In the genomic region with DNA sequence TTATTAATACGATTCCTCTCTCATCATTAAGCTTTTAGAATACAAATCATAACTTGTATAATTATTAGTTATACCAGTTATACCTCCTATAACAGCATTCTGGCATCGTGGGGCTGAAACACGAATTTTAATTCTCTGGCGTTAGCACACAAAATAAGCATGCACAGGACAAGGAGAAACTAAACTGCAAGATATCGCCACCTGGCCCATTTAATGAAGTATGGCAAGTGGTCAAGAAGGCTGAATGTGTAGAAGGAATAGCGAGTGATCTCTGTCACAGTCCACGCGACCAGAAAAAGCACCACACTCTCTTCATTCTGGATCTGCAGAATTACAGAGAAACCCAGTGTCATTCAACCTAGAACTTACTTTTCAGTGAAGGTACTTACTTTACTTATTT, we compare ENCODE assay signal across 9 cellular contexts. TPM values are rescaled to one million over a fixed set of nuclear protein-coding genes. Genes with fewer than 3 reads are reported as not detected.
DNase-seq lines count a peak whose midpoint lies in the region; ATAC-seq, FAIRE-seq and TF ChIP-seq lines count a peak whose summit lies in the region.
"Had no signal": no experiment of that assay in that cellular context is flagged by ENCODE, and none has a peak within 500 bp of the region (broad histone marks: within the 10 kb centered on the region; RNA-seq: fewer than 3 reads in every experiment).

No MANE protein-coding gene starts in this region.

- H3K36me3 ChIP-seq in K562 (ENCODE audit: control insufficient read depth, insufficient read depth, low read length) (no peaks in the 10 kb centered on the region), neural cell (ENCODE audit: insufficient read depth, low read length) (no peaks in the 10 kb centered on the region)

- TF ChIP-seq POLR2A in K562 (conservative IDR thresholded peaks at IDR 0.05) = no peak

- H3K4me3 ChIP-seq in K562 (no peak overlapping the region), neural cell (ENCODE audit: low read length) (no peak overlapping the region)

- H3K4me1 ChIP-seq in K562 (replicated peaks in 1 of 2; ENCODE audit: control insufficient read depth in 2 of 2, insufficient read depth in 2 of 2, low read length in 2 of 2) = peaks cover 2 to 6% of the 10 kb centered on the region in 2 experiments; a peak in 2 of 5 replicates

- TF ChIP-seq RAD21 in K562 (CRISPR knock-in tag; conservative IDR thresholded peaks at IDR 0.05 in 1 of 2, IDR thresholded peaks at IDR 0.05 in 1 of 2) = peak; percentile 77 to 88
- TF ChIP-seq RAD21 in neural cell (conservative IDR thresholded peaks at IDR 0.05) = peak; percentile 51

- TF ChIP-seq EP300 in K562 (IDR thresholded peaks at IDR 0.05; ENCODE audit: low read length) (no peak), neural cell (conservative IDR thresholded peaks at IDR 0.05; ENCODE audit: poor library complexity, severe bottlenecking) (no peak)

- peak; percentile 56 for TF ChIP-seq CTCF in GM12872 (IDR thresholded peaks at IDR 0.05; ENCODE audit: insufficient read depth, low read depth, low read length)
- TF ChIP-seq CTCF in K562 (IDR thresholded peaks at IDR 0.05 in 2 of 3, conservative IDR thresholded peaks at IDR 0.05 in 1 of 3; ENCODE audit: insufficient read depth in 2 of 3, low read depth in 1 of 3, low read length in 3 of 3) = peak; percentile 49 to 63 (median 61)
- TF ChIP-seq CTCF in neural cell (IDR thresholded peaks at IDR 0.05; ENCODE audit: poor library complexity, severe bottlenecking) = peak; percentile 52

- DNase-seq in LHCN-M2 (ENCODE audit: low read depth) = peak; percentile 51
- peak; percentile 19 to 69 (median 39) for DNase-seq in K562 (ENCODE audit: extremely low read depth in 1 of 4, low spot score in 3 of 4)
- no peak for DNase-seq in central memory CD4-positive, alpha-beta T cell
- no peak for DNase-seq in activated CD4-positive, alpha-beta T cell treated with anti-CD3 and anti-CD28 coated beads, Interleukin-2, amount 50 U/mL, for 1 hour
- no peak for DNase-seq in NCI-H1694 treated with DMSO at 0.1 percent for 48 hours (lab: John Stamatoyannopoulos, UW)
- DNase-seq: activated CD4-positive, alpha-beta T cell treated with anti-CD3 and anti-CD28 coated beads for 1 hour; hippocampal formation had no signal

- no peaks in the 10 kb centered on the region for H3K9me2 ChIP-seq in neural cell (ENCODE audit: insufficient read depth, low read length)

- BruUV-seq in K562 (replicated peaks; lab: Mats Ljungman, UMichigan) = no TSS peak

- in situ Hi-C loops in K562 (cut with MboI) = no loop called here

- H2AFZ ChIP-seq in K562 (ENCODE audit: low read depth, low read length) (no peak overlapping the region; the same call in 1 of the 2 replicates), neural cell (ENCODE audit: low read depth, low read length) (no peak overlapping the region)

- H3K9me3 ChIP-seq in K562 (replicated peaks; ENCODE audit: control insufficient read depth, insufficient read depth, low read depth, low read length) (no peaks in the 10 kb centered on the region), neural cell (ENCODE audit: low read length) (no peaks in the 10 kb centered on the region)

- FAIRE-seq in K562 (lab: Jason Lieb, UNC) = peak; percentile 83

- WGBS in K562 (ENCODE audit: insufficient coverage, low coverage, missing lambda C conversion rate) = 25% methylated on average over 8 of the region's 8 CpGs

- peak; percentile 97 for ATAC-seq in K562

- H3K9me1 ChIP-seq in K562 (ENCODE audit: control insufficient read depth, insufficient read depth, low read length) = no peaks in the 10 kb centered on the region

- CTCF ChIA-PET in K562 (lab: Yijun Ruan, JAX; ENCODE audit: low intra/inter-chr PET ratio) = no interaction called here

- intact Hi-C loops in K562 (cut with micrococcal nuclease) = loop anchor here (1.0 to 10.0 kb wide), 6 partner anchors 92 to 764 kb away; no protein-coding TSS in a partner anchor

- no peaks in the 10 kb centered on the region for H3K79me2 ChIP-seq in K562 (ENCODE audit: control insufficient read depth, insufficient read depth, low read length)
- no peaks in the 10 kb centered on the region for H3K79me2 ChIP-seq in neural cell (replicated peaks; ENCODE audit: insufficient read depth, low read length)

- no peaks in the 10 kb centered on the region for H3F3A ChIP-seq in neural cell (ENCODE audit: insufficient read depth, low read length, poor library complexity, severe bottlenecking)

- H3K9ac ChIP-seq in K562 (ENCODE audit: insufficient read depth in 1 of 2, low read depth in 2 of 2, low read length in 2 of 2) = no peak overlapping the region
- H3K9ac ChIP-seq in neural cell (ENCODE audit: low read length) = no peak overlapping the region

- H3K27me3 ChIP-seq in K562 (ENCODE audit: control insufficient read depth in 2 of 2, insufficient read depth in 2 of 2, low read length in 2 of 2) (no peaks in the 10 kb centered on the region), neural cell (ENCODE audit: insufficient read depth, low read depth, low read length) (no peaks in the 10 kb centered on the region)

- POLR2A ChIA-PET in K562 (lab: Yijun Ruan, JAX) = no interaction called here

- H3K4me2 ChIP-seq in K562 (ENCODE audit: insufficient read depth, low read length) (no peak overlapping the region), neural cell (ENCODE audit: low read length) (no peak overlapping the region)

- no peaks in the 10 kb centered on the region for H4K20me1 ChIP-seq in K562 (replicated peaks; ENCODE audit: control insufficient read depth, insufficient read depth, low read length)
- H4K20me1 ChIP-seq in neural cell (ENCODE audit: insufficient read depth) = no peaks in the 10 kb centered on the region

- H3K27ac ChIP-seq in K562 (ENCODE audit: extremely low read depth, low read depth, low read length) (no peak overlapping the region), neural cell (ENCODE audit: low read length) (no peak overlapping the region)

TF ChIP-seq in K562, 482 proteins besides CTCF, POLR2A, EP300 and RAD21 (continues in another document):
- no peak for TF ChIP-seq SRSF3 (IDR thresholded peaks at IDR 0.05; ENCODE audit: insufficient read depth, low read length)
- TF ChIP-seq FOXJ2 (tag; IDR thresholded peaks at IDR 0.05) = no peak

TF ChIP-seq in neural cell, 6 proteins besides CTCF, POLR2A, EP300 and RAD21:
- TF ChIP-seq TAF1 (IDR thresholded peaks at IDR 0.05; ENCODE audit: low read depth) = no peak
- TF ChIP-seq SMC3 (conservative IDR thresholded peaks at IDR 0.05; ENCODE audit: poor library complexity) = peak; percentile 66
TF ChIP-seq in neural cell: peak in this region for 1.

RNA-seq across cellular contexts. Expression of a gene that starts 18.1 kb away (rescaled TPM):
- 39.8 and 44.3 TPM in 2 replicates for total RNA-seq in LHCN-M2 (2014; rRNA removed)
- 102 TPM for polyA plus RNA-seq in LHCN-M2 (2012)
- 2.8 and 4.8 TPM in 2 replicates for total RNA-seq in K562 (2011; cell fraction: chromatin; rRNA removed; ENCODE audit: low replicate concordance)
- 1.3 and 2.0 TPM in 2 replicates for total RNA-seq in K562 (2011; cell fraction: nucleolus; rRNA removed)
- total RNA-seq in K562 (2011; cell fraction: nucleoplasm; rRNA removed) = 3.2 and 4.5 TPM in 2 replicates
- 2.2 and 2.5 TPM in 2 replicates for total RNA-seq in K562 (2014; rRNA removed)
- total RNA-seq in K562 (2014; rRNA removed; fragmentation: Illumina TruSeq; extraction: Trizol) = 2.0 and 2.4 TPM in 2 replicates
- 2.0 and 2.5 TPM in 2 replicates for total RNA-seq in K562 (2015; rRNA removed; fragmentation: Illumina TruSeq; extraction: Trizol)
- total RNA-seq in K562 (2021) = 1.1 and 2.4 TPM in 2 replicates
- polyA plus RNA-seq in K562 (2011; rRNA removed) = 2.4 and 4.5 TPM in 2 replicates
- 1.5 and 1.7 TPM in 2 replicates for polyA plus RNA-seq in K562 (2011; cell fraction: cytosol; rRNA removed)
- 2.4 TPM in 2 replicates for polyA plus RNA-seq in K562 (2011; cell fraction: nucleus; rRNA removed)
- 2.3 and 2.6 TPM in 2 replicates for polyA plus RNA-seq in K562 (2012)
- 1.8 and 1.9 TPM in 2 replicates for polyA plus RNA-seq in K562 (2014; fragmentation: Illumina TruSeq; extraction: Trizol)
- polyA plus RNA-seq in K562 (2014; fragmentation: Nextera tagmentation; extraction: Ambion mirVana) = 1 to 10 TPM in 1 of 2 experiments, under 1 TPM in 1; 0.99 to 1.0 TPM
- 4.2 and 4.3 TPM in 2 replicates for polyA plus RNA-seq in K562 (2014; rRNA removed)
- polyA minus RNA-seq in K562 (2011; rRNA and poly(A)+ RNA removed) = 1.2 and 2.1 TPM in 2 replicates
- polyA minus RNA-seq in K562 (2011; cell fraction: cytosol; rRNA and poly(A)+ RNA removed) = not detected in 2 replicates
- 0.54 and 1.2 TPM in 2 replicates for polyA minus RNA-seq in K562 (2011; cell fraction: nucleus; rRNA and poly(A)+ RNA removed)
- polyA plus RNA-seq in neural cell = 23.0 and 33.6 TPM in 2 replicates
- polyA minus RNA-seq in neural cell = 11.1 and 12.9 TPM in 2 replicates

RNA-seq across cellular contexts. Expression of a gene that starts 44.9 kb away (rescaled TPM):
- total RNA-seq in LHCN-M2 (2014; rRNA removed) = 41.1 and 51.7 TPM in 2 replicates
- 20.8 TPM for polyA plus RNA-seq in LHCN-M2 (2012)
- 43.5 and 111 TPM in 2 replicates for total RNA-seq in K562 (2011; cell fraction: chromatin; rRNA removed; ENCODE audit: low replicate concordance)
- 26.8 and 30.9 TPM in 2 replicates for total RNA-seq in K562 (2011; cell fraction: nucleolus; rRNA removed)
- total RNA-seq in K562 (2011; cell fraction: nucleoplasm; rRNA removed) = 39.2 and 43.8 TPM in 2 replicates
- total RNA-seq in K562 (2014; rRNA removed) = 13.8 and 19.7 TPM in 2 replicates
- total RNA-seq in K562 (2014; rRNA removed; fragmentation: Illumina TruSeq; extraction: Trizol) = 30.9 and 32.5 TPM in 2 replicates
- 27.2 and 28.9 TPM in 2 replicates for total RNA-seq in K562 (2015; rRNA removed; fragmentation: Illumina TruSeq; extraction: Trizol)
- total RNA-seq in K562 (2021) = 25.1 and 26.7 TPM in 2 replicates
- polyA plus RNA-seq in K562 (2011; rRNA removed) = 26.4 and 30.5 TPM in 2 replicates
- polyA plus RNA-seq in K562 (2011; cell fraction: cytosol; rRNA removed) = 20.9 and 24.4 TPM in 2 replicates
- 26.2 and 37.4 TPM in 2 replicates for polyA plus RNA-seq in K562 (2011; cell fraction: nucleus; rRNA removed)
- polyA plus RNA-seq in K562 (2012) = 14.6 and 16.2 TPM in 2 replicates
- polyA plus RNA-seq in K562 (2014; fragmentation: Illumina TruSeq; extraction: Trizol) = 28.7 and 33.5 TPM in 2 replicates
- 10 to 100 TPM; 21.3 to 25.9 TPM for polyA plus RNA-seq in K562 (2014; fragmentation: Nextera tagmentation; extraction: Ambion mirVana)
- 17.8 and 20.1 TPM in 2 replicates for polyA plus RNA-seq in K562 (2014; rRNA removed)
- 53.1 and 55.6 TPM in 2 replicates for polyA minus RNA-seq in K562 (2011; rRNA and poly(A)+ RNA removed)
- polyA minus RNA-seq in K562 (2011; cell fraction: cytosol; rRNA and poly(A)+ RNA removed) = 14.7 and 16.5 TPM in 2 replicates
- 43.2 and 79.5 TPM in 2 replicates for polyA minus RNA-seq in K562 (2011; cell fraction: nucleus; rRNA and poly(A)+ RNA removed)
- 32.4 and 33.0 TPM in 2 replicates for polyA plus RNA-seq in neural cell
- polyA minus RNA-seq in neural cell = 51.6 and 63.9 TPM in 2 replicates

Comparison
In these comparisons a context has a peak if more than half of its experiments do, and no peak if none do; other contexts are left out.
1. DNase-seq: peak in LHCN-M2 (single experiment) and K562 (4 of 4); none in central memory CD4-positive, alpha-beta T cell (single experiment), activated CD4-positive, alpha-beta T cell treated with anti-CD3 and anti-CD28 coated beads, Interleukin-2, amount 50 U/mL, for 1 hour (single experiment) and NCI-H1694 treated with DMSO at 0.1 percent for 48 hours (single experiment).
2. Peak in every context shown above with its lines, with median percentiles within 50 percentile points of each other: CTCF ChIP-seq.